In the genomic region with DNA sequence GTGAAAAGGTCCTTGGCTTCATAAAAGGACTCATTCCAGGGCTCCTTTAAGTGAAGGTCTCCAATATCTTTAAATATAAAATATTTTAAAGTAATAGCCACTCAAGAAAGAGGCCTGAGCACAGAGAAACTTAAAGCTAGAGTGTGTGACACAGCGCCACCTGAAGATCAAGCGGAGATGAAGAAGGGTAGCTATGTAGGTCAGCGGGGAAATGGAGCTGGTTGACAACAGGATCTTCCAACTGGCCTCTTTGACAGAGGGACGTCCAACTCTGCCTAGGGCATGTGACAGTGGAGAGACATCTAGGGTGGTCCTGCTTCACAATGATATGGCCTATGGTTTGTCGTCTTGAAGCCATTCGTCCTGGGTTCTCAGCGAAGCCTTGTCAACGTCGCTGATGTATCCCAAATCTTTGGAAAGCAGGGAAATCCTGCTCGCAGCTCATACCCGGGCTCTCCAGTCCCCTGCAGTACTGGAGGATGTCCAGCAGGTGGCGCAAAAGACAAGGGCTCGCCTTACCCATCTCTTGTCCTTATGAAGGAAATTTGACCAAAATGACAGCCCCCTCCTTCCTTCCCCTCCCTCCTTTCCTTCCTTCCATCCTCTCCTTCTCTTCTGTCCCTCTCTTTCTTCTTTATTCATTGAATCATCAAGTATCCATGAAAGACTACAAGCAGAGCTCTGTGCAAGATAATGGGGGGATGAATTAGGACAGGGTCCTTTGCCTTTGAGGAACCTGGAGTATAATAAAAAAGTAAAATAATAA, we compare ENCODE assay signal across 8 cellular contexts. TPM values are rescaled to one million over a fixed set of nuclear protein-coding genes. Genes with fewer than 3 reads are reported as not detected.
DNase-seq lines count a peak whose midpoint lies in the region; ATAC-seq, FAIRE-seq and TF ChIP-seq lines count a peak whose summit lies in the region.

No MANE protein-coding gene starts in this region.

- DNase-seq in AG04450 (ENCODE audit: low read depth, low spot score): no peak
- DNase-seq in GM12892 (ENCODE audit: insufficient read length): peak; percentile 46
- DNase-seq in NCI-H1105 (lab: John Stamatoyannopoulos, UW): peak; percentile 14
- peak; percentile 51 for DNase-seq in activated B cell treated with CpG ODN at 0.5 μM for 24 hours
- DNase-seq in central memory CD8-positive, alpha-beta T cell (ENCODE audit: low spot score in 2 of 2): peak; percentile 25 to 30
- peak; percentile 45 for DNase-seq in kidney glomerular epithelial cell (lab: John Stamatoyannopoulos, UW)
- DNase-seq in stimulated activated CD4-positive, alpha-beta T cell treated with anti-CD3 and anti-CD28 coated beads, Interleukin-4, amount 100 ng/mL, for 1 hour: peak; percentile 61

- H3K27me3 ChIP-seq in AG04450 (ENCODE audit: control insufficient read depth, insufficient read depth, low read length): no peaks in the 10 kb centered on the region

- intact Hi-C loops in activated B cell treated with CpG ODN at 0.5 μM for 24 hours (cut with micrococcal nuclease): loop anchor here (1.0 to 5.0 kb wide), 7 partner anchors 119 to 925 kb away; a partner anchor contains a TSS

- CTCF ChIA-PET in AG04450 (lab: Charles Lee) (interaction anchor here (0.5 to 7.6 kb wide), 98 partner anchors 11 to 1850 kb away, joined by 3 to 474 read pairs (median 4); a partner anchor contains a TSS), activated B cell treated with CpG ODN at 0.5 μM for 24 hours (lab: Charles Lee) (interaction anchor here (0.6 to 6.7 kb wide), 35 partner anchors 10 to 726 kb away, joined by 3 to 80 read pairs (median 4); a partner anchor contains a TSS)

- H3K9me3 Mint-ChIP-seq in activated B cell treated with CpG ODN at 0.5 μM for 24 hours: no peaks in the 10 kb centered on the region
- H3K9me3 Mint-ChIP-seq in central memory CD8-positive, alpha-beta T cell: no peaks in the 10 kb centered on the region

- peak; percentile 76 for ATAC-seq in activated B cell treated with CpG ODN at 0.5 μM for 24 hours (ENCODE audit: low read depth)
- ATAC-seq in central memory CD8-positive, alpha-beta T cell (replicated peaks; ENCODE audit: extremely low read depth, poor library complexity, severe bottlenecking): peak; percentile 58
- ATAC-seq in HG03108 (IDR thresholded peaks at IDR 0.05; ENCODE audit: unreplicated experiment): no peak

- peak; percentile 88 for FAIRE-seq in GM12892 (lab: Jason Lieb, UNC)

- H3K27me3 Mint-ChIP-seq in activated B cell treated with CpG ODN at 0.5 μM for 24 hours: no peaks in the 10 kb centered on the region
- H3K27me3 Mint-ChIP-seq in central memory CD8-positive, alpha-beta T cell: peaks cover 11% of the 10 kb centered on the region

- TF ChIP-seq POLR2A in GM12892 (IDR thresholded peaks at IDR 0.05; ENCODE audit: low read depth, low read length): no peak

- peaks cover 8% of the 10 kb centered on the region for H3K4me1 Mint-ChIP-seq in activated B cell treated with CpG ODN at 0.5 μM for 24 hours
- no peaks in the 10 kb centered on the region for H3K4me1 Mint-ChIP-seq in central memory CD8-positive, alpha-beta T cell

- no peak overlapping the region for H3K4me3 ChIP-seq in AG04450 (ENCODE audit: low read depth, low read length)

- no peaks in the 10 kb centered on the region for H3K36me3 Mint-ChIP-seq in activated B cell treated with CpG ODN at 0.5 μM for 24 hours (ENCODE audit: low read depth)
- no peaks in the 10 kb centered on the region for H3K36me3 Mint-ChIP-seq in central memory CD8-positive, alpha-beta T cell (ENCODE audit: insufficient read depth)

- no peak overlapping the region for H3K4me3 Mint-ChIP-seq in activated B cell treated with CpG ODN at 0.5 μM for 24 hours
- H3K4me3 Mint-ChIP-seq in central memory CD8-positive, alpha-beta T cell: no peak overlapping the region

- no peak overlapping the region for H3K27ac ChIP-seq in AG04450 (ENCODE audit: low read depth, low read length)

- TF ChIP-seq CTCF in AG04450 (IDR thresholded peaks at IDR 0.05; ENCODE audit: low read depth, low read length) (peak; percentile 99), activated B cell treated with CpG ODN at 0.5 μM for 24 hours (IDR thresholded peaks at IDR 0.05) (peak; percentile 92)

- no peak overlapping the region for H3K27ac Mint-ChIP-seq in activated B cell treated with CpG ODN at 0.5 μM for 24 hours
- no peak overlapping the region for H3K27ac Mint-ChIP-seq in central memory CD8-positive, alpha-beta T cell (ENCODE audit: low read depth)

- H3K9me3 ChIP-seq in AG04450 (ENCODE audit: control insufficient read depth, insufficient read depth, low read length): no peaks in the 10 kb centered on the region

- POLR2A ChIA-PET in AG04450 (lab: Yijun Ruan, JAX) (interaction anchor here (0.8 to 2.0 kb wide), 2 partner anchors 118 to 697 kb away, joined by 3 to 6 read pairs; no protein-coding TSS in a partner anchor), activated B cell treated with CpG ODN at 0.5 μM for 24 hours (lab: Charles Lee) (interaction anchor here (1.0 to 1.8 kb wide), 2 partner anchors 118 to 300 kb away, joined by 4 read pairs; a partner anchor contains a TSS)

RNA-seq across cellular contexts. Expression of a gene that starts 59.6 kb away (rescaled TPM):
- 0.83 and 0.98 TPM in 2 replicates for polyA plus RNA-seq in AG04450 (2011; rRNA removed)
- 1.1 and 2.1 TPM in 2 replicates for polyA minus RNA-seq in AG04450 (2011; rRNA and poly(A)+ RNA removed)
- polyA plus RNA-seq in GM12892 (2012; ENCODE audit: missing spikeins): not detected
- total RNA-seq in activated B cell treated with CpG ODN at 0.5 μM for 24 hours: 0.09 and 0.17 TPM in 2 replicates
